In the genomic region with DNA sequence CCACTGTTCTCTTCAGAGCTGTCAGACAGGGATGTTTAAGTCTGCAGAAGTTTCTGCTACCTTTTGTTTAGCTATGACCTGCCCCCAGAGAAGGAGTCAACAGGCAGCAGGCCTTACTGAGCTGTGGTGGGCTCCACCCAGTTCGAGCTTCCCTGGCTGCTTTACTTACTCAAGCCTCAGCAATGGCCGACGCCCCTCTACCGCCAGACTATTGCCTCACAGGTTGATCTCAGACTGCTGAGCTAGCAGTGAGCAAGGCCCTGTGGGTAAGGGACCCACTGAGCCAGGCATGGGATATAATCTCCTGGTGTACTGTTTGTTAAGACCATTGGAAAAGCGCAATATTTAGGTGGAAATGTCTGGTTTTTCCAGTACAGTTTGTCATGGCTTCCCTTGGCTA, we compare ENCODE assay signal across 24 cellular contexts.
"Had no signal": no experiment of that assay in that cellular context is flagged by ENCODE, and none has a peak within 500 bp of the region (broad histone marks: within the 10 kb centered on the region; RNA-seq: fewer than 3 reads in every experiment).

No MANE protein-coding gene starts in this region.

- DNase-seq: dorsolateral prefrontal cortex; effector CD4-positive, alpha-beta T cell; foreskin fibroblast; gastrocnemius medialis; head of caudate nucleus; kidney; left lung; mesendoderm; midbrain; naive thymus-derived CD8-positive, alpha-beta T cell; nephron progenitor cell; occipital lobe; ovary; right cardiac atrium; spleen; stimulated activated CD4-positive, alpha-beta T cell treated with anti-CD3 and anti-CD28 coated beads, Interleukin-4, amount 100 ng/mL, for 4 hours; stimulated activated naive CD8-positive, alpha-beta T cell treated with anti-CD3 and anti-CD28 coated beads, Interleukin-15, Interleukin-2, amounts not matched to agents 100 U/mL and 50 U/mL, for 24 hours; substantia nigra; testis; tibial artery had no signal

- ATAC-seq: gastrocnemius medialis; left lung; naive thymus-derived CD8-positive, alpha-beta T cell; psoas muscle; right cardiac atrium; stimulated activated memory B cell treated with anti-CD40 and anti-IgM and Interleukin-4, amounts not matched to agents 10 μg/mL and 1 μg/mL and 100 μg/mL, for 72 hours; stimulated activated naive CD8-positive, alpha-beta T cell treated with anti-CD3 and anti-CD28 coated beads, Interleukin-15, Interleukin-2, amounts not matched to agents 100 U/mL and 50 U/mL, for 24 hours had no signal

- H3K4me3 ChIP-seq: dorsolateral prefrontal cortex, esophagus muscularis mucosa, gastrocnemius medialis, left lung, ovary, psoas muscle, skin epidermis, spleen, testis, tibial artery had no signal
